In the genomic region with DNA sequence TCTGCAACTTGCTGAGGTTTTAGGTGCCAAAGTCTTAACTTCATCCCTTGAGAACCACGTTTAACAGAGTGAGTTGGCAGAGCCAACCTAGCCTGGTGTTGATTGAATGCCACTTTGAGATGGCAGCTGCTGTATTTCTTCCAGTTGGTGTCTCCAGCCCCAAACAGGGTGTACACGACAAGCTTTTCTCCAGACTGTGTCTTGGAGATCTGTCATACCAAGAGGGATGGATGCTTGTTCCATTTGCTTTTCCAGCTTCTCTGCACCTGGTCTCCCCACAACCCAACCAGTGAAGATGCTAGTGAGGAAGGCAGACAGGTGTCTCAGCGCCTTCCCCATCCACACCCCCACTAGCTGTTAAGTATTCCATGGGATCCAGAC, we compare ENCODE assay signal across 25 cellular contexts.
"Had no signal": no experiment of that assay in that cellular context is flagged by ENCODE, and none has a peak within 500 bp of the region (broad histone marks: within the 10 kb centered on the region; RNA-seq: fewer than 3 reads in every experiment).

No MANE protein-coding gene starts in this region.

- H3K4me1 Mint-ChIP-seq: activated CD8-positive, alpha-beta memory T cell treated with anti-CD3 and anti-CD28 coated beads, Interleukin-2, amount 10 ng/mL, durations not matched to agents 7 days and 5 days; brain; central memory CD8-positive, alpha-beta T cell; T-helper 17 cell; WTC11 had no signal

- H3K9ac ChIP-seq: KMS-11 had no signal

- H3K4me3 Mint-ChIP-seq: activated CD8-positive, alpha-beta memory T cell treated with anti-CD3 and anti-CD28 coated beads, Interleukin-2, amount 10 ng/mL, durations not matched to agents 7 days and 5 days; activated CD8-positive, alpha-beta T cell treated with anti-CD3 and anti-CD28 coated beads, Interleukin-2, amount 10 ng/mL, durations not matched to agents 7 days and 5 days; activated naive CD4-positive, alpha-beta T cell treated with anti-CD3 and anti-CD28 coated beads for 36 hours; activated naive CD8-positive, alpha-beta T cell; activated T-cell treated with anti-CD3 and anti-CD28 coated beads, Interleukin-2, amount 50 U/mL, for 4 hours; brain; central memory CD8-positive, alpha-beta T cell; T-helper 17 cell; WTC11 had no signal

- H3K27me3 Mint-ChIP-seq: brain; central memory CD8-positive, alpha-beta T cell; T-helper 17 cell had no signal

- H3K27ac ChIP-seq: KMS-11 had no signal

- H3K27ac Mint-ChIP-seq: activated CD8-positive, alpha-beta memory T cell treated with anti-CD3 and anti-CD28 coated beads, Interleukin-2, amount 10 ng/mL, durations not matched to agents 7 days and 5 days; activated CD8-positive, alpha-beta T cell treated with anti-CD3 and anti-CD28 coated beads, Interleukin-2, amount 10 ng/mL, durations not matched to agents 7 days and 5 days; activated naive CD4-positive, alpha-beta T cell treated with anti-CD3 and anti-CD28 coated beads for 36 hours; activated naive CD8-positive, alpha-beta T cell; brain; T-helper 17 cell; WTC11 had no signal

- DNase-seq: activated CD4-positive, alpha-beta T cell treated with anti-CD3 and anti-CD28 coated beads for 48 hours; activated CD4-positive, alpha-beta T cell treated with anti-CD3 and anti-CD28 coated beads, Interleukin-2, amount 50 U/mL, for 4 hours; activated CD4-positive, CD25-positive, alpha-beta regulatory T cell treated with anti-CD3 and anti-CD28 coated beads, Interleukin-2, amount 50 U/mL, for 72 hours; activated CD8-positive, alpha-beta memory T cell treated with anti-CD3 and anti-CD28 coated beads, Interleukin-2, amount 10 ng/mL, durations not matched to agents 7 days and 5 days; activated CD8-positive, alpha-beta T cell treated with anti-CD3 and anti-CD28 coated beads, Interleukin-2, amount 10 ng/mL, durations not matched to agents 7 days and 5 days; activated effector memory CD4-positive, alpha-beta T cell treated with anti-CD3 and anti-CD28 coated beads, Interleukin-2, amount 50 U/mL, for 16 hours; activated naive CD4-positive, alpha-beta T cell treated with anti-CD3 and anti-CD28 coated beads for 36 hours; activated T-cell treated with anti-CD3 and anti-CD28 coated beads, Interleukin-2, amount 50 U/mL, for 4 hours; amygdala; NCI-H1092 treated with DMSO at 0.1 percent for 48 hours; NCI-H1417 treated with DMSO at 0.1 percent for 48 hours; NCI-H1694; NCI-H2029; NCI-H345; NCI-H510A; NCI-H526 treated with DMSO at 0.1 percent for 48 hours; PC-3; SIG-M5; T-helper 17 cell; T-helper 9 cell had no signal

- H3K36me3 Mint-ChIP-seq: activated CD8-positive, alpha-beta memory T cell treated with anti-CD3 and anti-CD28 coated beads, Interleukin-2, amount 10 ng/mL, durations not matched to agents 7 days and 5 days; activated naive CD8-positive, alpha-beta T cell; brain; WTC11 had no signal

- H3K9me3 Mint-ChIP-seq: activated naive CD4-positive, alpha-beta T cell treated with anti-CD3 and anti-CD28 coated beads for 36 hours; activated T-cell treated with anti-CD3 and anti-CD28 coated beads, Interleukin-2, amount 50 U/mL, for 4 hours; brain; central memory CD8-positive, alpha-beta T cell had no signal
